ENCODE assay signal across 21 cellular contexts in the genomic region with DNA sequence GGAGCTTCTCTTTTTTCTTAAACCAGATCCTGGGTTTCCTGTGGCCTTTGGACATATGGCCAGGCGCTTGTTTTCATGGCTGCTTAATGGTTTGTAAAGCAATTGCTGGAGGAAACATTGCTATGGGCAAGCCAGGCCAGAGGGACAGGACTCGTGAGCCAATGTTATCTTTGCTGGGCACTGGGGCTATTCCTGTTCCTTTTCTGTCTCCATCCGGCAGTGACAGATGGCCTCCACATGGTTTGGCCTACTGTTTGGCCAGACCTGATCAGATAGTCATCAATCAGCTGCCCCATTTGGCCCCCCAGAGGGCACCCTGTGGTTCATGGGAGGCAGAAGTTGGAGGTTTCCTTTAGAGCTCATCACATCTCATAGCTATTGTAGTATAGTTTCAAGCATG.
A peak's percentile ranks its signal among the peaks of the same experiment; 100 is the strongest.
DNase-seq lines count a peak whose midpoint lies in the region; ATAC-seq, FAIRE-seq and TF ChIP-seq lines count a peak whose summit lies in the region.
"Had no signal": no experiment of that assay in that cellular context is flagged by ENCODE, and none has a peak within 500 bp of the region (broad histone marks: within the 10 kb centered on the region; RNA-seq: fewer than 3 reads in every experiment).

No MANE protein-coding gene starts in this region.

- H3K27me3 ChIP-seq in small intestine (ENCODE audit: control insufficient read depth in 2 of 2, insufficient read depth in 2 of 2, low read length in 2 of 2), result no peaks in the 10 kb centered on the region

- ATAC-seq in GM18505 (IDR thresholded peaks at IDR 0.05; ENCODE audit: unreplicated experiment), result no peak
- ATAC-seq: K562, PC-3, T-helper 17 cell had no signal

- no peak overlapping the region for H3K4me3 ChIP-seq in small intestine (ENCODE audit: low read depth in 1 of 2, low read length in 2 of 2)
- H3K4me3 ChIP-seq: K562, SK-N-MC had no signal

- no peak for FAIRE-seq in small intestine (lab: Jason Lieb, UNC)
- FAIRE-seq: K562 had no signal

- H3K4me1 ChIP-seq in small intestine (ENCODE audit: control insufficient read depth in 2 of 2, insufficient read depth in 1 of 2, low read depth in 1 of 2, low read length in 1 of 2), result no peaks in the 10 kb centered on the region

- H3K9me3 ChIP-seq in small intestine (ENCODE audit: control insufficient read depth, low read depth), result no peaks in the 10 kb centered on the region

- no peaks in the 10 kb centered on the region for H3K36me3 ChIP-seq in small intestine (ENCODE audit: control insufficient read depth in 2 of 2, insufficient read depth in 2 of 2, low read length in 2 of 2)

- DNase-seq in NCI-H82 (lab: John Stamatoyannopoulos, UW), result peak; percentile 39
- no peak for DNase-seq in NCI-H82 treated with DMSO at 0.1 percent for 48 hours (lab: John Stamatoyannopoulos, UW; ENCODE audit: unreplicated experiment)
- DNase-seq in NCI-H446 treated with DMSO at 0.1 percent for 48 hours (lab: John Stamatoyannopoulos, UW), result peak; percentile 98
- DNase-seq in cerebellar nuclear complex (lab: John Stamatoyannopoulos, UW), result peak; percentile 43 to 71
- DNase-seq in small intestine, result peak; percentile 8
- DNase-seq in amniotic stem cell (lab: John Stamatoyannopoulos, UW), result no peak
- DNase-seq in DMS153 (lab: John Stamatoyannopoulos, UW), result no peak
- DNase-seq: Calu3; HFFc6; NCI-H1048; NCI-H1694; NCI-H345; NK-92 treated with Interleukin-12 subunit alpha and Interleukin-12 subunit beta, amount 100 ng/mL, for 24 hours; PC-3; T-helper 17 cell had no signal

- no peak for TF ChIP-seq POLR2A in GM18505 (IDR thresholded peaks at IDR 0.05; ENCODE audit: borderline replicate concordance, extremely low read depth, insufficient read depth, insufficient read length)

- no peak overlapping the region for H3K27ac ChIP-seq in small intestine (ENCODE audit: low read depth in 1 of 2, low read length in 1 of 2)
- H3K27ac ChIP-seq: 22Rv1, C4-2B, HL-60, SK-N-MC had no signal

- WGBS in small intestine, 3 donors, result 74 to 82% (median 75%) methylated on average over 3 of the region's 3 CpGs

Comparison
In these comparisons a context has a peak if more than half of its experiments do, and no peak if none do; other contexts are left out.
1. DNase-seq: peak in NCI-H82 (single experiment), NCI-H446 treated with DMSO at 0.1 percent for 48 hours (single experiment), cerebellar nuclear complex (2 of 2) and small intestine (single experiment); none in NCI-H82 treated with DMSO at 0.1 percent for 48 hours (single experiment), amniotic stem cell (single experiment) and DMS153 (single experiment).